In the genomic region with DNA sequence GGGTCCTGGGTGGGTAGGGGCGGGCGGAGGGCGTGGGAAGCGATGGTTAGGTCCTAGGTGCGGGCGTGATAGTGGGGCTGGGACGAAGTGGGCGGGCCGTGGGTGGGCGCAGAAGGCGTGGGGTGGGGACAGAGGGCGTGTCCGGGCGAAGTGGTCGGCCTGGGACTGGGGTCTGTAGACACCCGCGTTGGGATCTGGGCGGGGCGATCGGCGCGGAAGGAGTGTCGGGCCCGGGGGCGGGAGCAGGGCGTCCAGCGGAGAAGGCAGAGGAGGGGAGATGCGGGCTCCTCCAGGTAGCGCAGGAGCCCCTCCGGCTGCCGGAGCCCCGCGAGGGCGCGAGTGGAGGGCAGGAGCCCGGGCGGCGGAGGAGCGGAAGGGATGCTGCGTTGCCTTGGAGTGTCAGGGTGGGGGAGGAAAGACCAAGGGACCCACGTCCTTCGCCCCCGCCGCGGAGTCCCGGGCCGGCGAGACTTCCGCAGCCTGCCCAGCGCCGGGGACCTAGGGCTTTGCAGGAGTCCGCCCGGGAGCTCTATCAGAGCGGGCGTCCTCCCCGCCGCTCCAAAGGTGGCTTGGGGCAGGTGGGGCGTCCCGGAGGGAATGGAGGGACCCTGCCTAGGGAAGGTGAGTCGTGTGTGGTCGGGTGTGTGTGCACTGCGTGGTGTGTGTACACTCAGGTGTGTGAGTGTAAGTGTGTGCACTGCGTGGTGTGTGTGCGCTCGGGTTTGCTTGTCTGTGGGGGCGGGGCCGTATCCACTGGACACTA, we compare ENCODE assay signal across 8 cellular contexts. TPM values are rescaled to one million over a fixed set of nuclear protein-coding genes. Genes with fewer than 3 reads are reported as not detected.
DNase-seq lines count a peak whose midpoint lies in the region; ATAC-seq and TF ChIP-seq lines count a peak whose summit lies in the region.

No MANE protein-coding gene starts in this region.

- no peaks in the 10 kb centered on the region for H3K79me1 ChIP-seq in mesendoderm (ENCODE audit: low read length)

- peak overlapping the region; percentile 34 to 62 for H3K9ac ChIP-seq in colonic mucosa (ENCODE audit: low read depth in 2 of 2, low read length in 2 of 2)
- H3K9ac ChIP-seq in mesendoderm (ENCODE audit: low read length), result peak overlapping the region; percentile 51

- TF ChIP-seq CTCF in colonic mucosa (IDR thresholded peaks at IDR 0.05), result no peak
- TF ChIP-seq CTCF in thoracic aorta (IDR thresholded peaks at IDR 0.05), result no peak

- peak; percentile 65 for ATAC-seq in GM21717 (IDR thresholded peaks at IDR 0.05; ENCODE audit: unreplicated experiment)
- ATAC-seq in thoracic aorta (ENCODE audit: insufficient number of reproducible peaks, low FRiP score, low read depth), result peak; percentile 17

- intact Hi-C loops in colonic mucosa (cut with DNase I), result no loop called here

- no peak overlapping the region for H3K18ac ChIP-seq in mesendoderm (ENCODE audit: low read length)

- no peak overlapping the region for H3K4ac ChIP-seq in mesendoderm (ENCODE audit: low read depth, low read length)

- H2AK5ac ChIP-seq in mesendoderm (ENCODE audit: low read length), result no peak overlapping the region

- H4K8ac ChIP-seq in mesendoderm (ENCODE audit: low read depth, low read length), result no peak overlapping the region

- no peak overlapping the region for H3K27ac ChIP-seq in SJSA1
- peak overlapping the region; percentile 5 for H3K27ac ChIP-seq in colonic mucosa
- no peak overlapping the region for H3K27ac ChIP-seq in mesendoderm (ENCODE audit: low read depth, low read length)
- peak overlapping the region; percentile 59 to 62 for H3K27ac ChIP-seq in thoracic aorta

- no peak overlapping the region for H2BK15ac ChIP-seq in mesendoderm (replicated peaks; ENCODE audit: low read depth)

- H3K4me3 ChIP-seq in SJSA1 (peak overlapping the region; percentile 64), colonic mucosa (peak overlapping the region; percentile 49), mesendoderm (ENCODE audit: low read length) (peak overlapping the region; percentile 43), thoracic aorta (peak overlapping the region; percentile 93)

- WGBS in mesendoderm (ENCODE audit: extremely low coverage, insufficient coverage, low lambda C conversion rate), result no CpG with 5 or more reads among the region's 67 CpGs

- no peaks in the 10 kb centered on the region for H3K36me3 ChIP-seq in SJSA1
- H3K36me3 ChIP-seq in colonic mucosa, result no peaks in the 10 kb centered on the region
- H3K36me3 ChIP-seq in mesendoderm (ENCODE audit: control insufficient read depth, insufficient read depth, low read length), result no peaks in the 10 kb centered on the region
- H3K36me3 ChIP-seq in thoracic aorta, result no peaks in the 10 kb centered on the region

- H4K5ac ChIP-seq in mesendoderm (ENCODE audit: low read length), result no peak overlapping the region

- H3K9me3 ChIP-seq in SJSA1 (replicated peaks) (no peaks in the 10 kb centered on the region), colonic mucosa (no peaks in the 10 kb centered on the region), thoracic aorta (no peaks in the 10 kb centered on the region)

- H2BK5ac ChIP-seq in mesendoderm (ENCODE audit: low read length), result no peak overlapping the region

- H2BK120ac ChIP-seq in mesendoderm (ENCODE audit: low read depth, low read length), result no peak overlapping the region

- H3K56ac ChIP-seq in mesendoderm (ENCODE audit: low read length), result peak overlapping the region; percentile 76

- H3K4me1 ChIP-seq in SJSA1 (replicated peaks), result peaks cover 28% of the 10 kb centered on the region
- H3K4me1 ChIP-seq in colonic mucosa, result peaks cover 11% of the 10 kb centered on the region
- no peaks in the 10 kb centered on the region for H3K4me1 ChIP-seq in mesendoderm (ENCODE audit: control insufficient read depth, low read depth, low read length)
- peaks cover 12 to 23% of the 10 kb centered on the region in 2 donors for H3K4me1 ChIP-seq in thoracic aorta (ENCODE audit: control insufficient read depth in 1 of 2, low read depth in 2 of 2)

- peak; percentile 97 for DNase-seq in NCI-H82 (lab: John Stamatoyannopoulos, UW)
- no peak for DNase-seq in NCI-H82 treated with DMSO at 0.1 percent for 48 hours (lab: John Stamatoyannopoulos, UW; ENCODE audit: unreplicated experiment)
- peak; percentile 85 for DNase-seq in HuH-7 (ENCODE audit: low spot score)
- peak; percentile 67 to 80 for DNase-seq in SJSA1 (ENCODE audit: low read depth in 1 of 2, low spot score in 2 of 2)
- DNase-seq in colonic mucosa, result peak; percentile 88
- peak; percentile 88 for DNase-seq in mesendoderm
- DNase-seq in thoracic aorta (ENCODE audit: low spot score), result no peak

- peak overlapping the region; percentile 20 for H3K23ac ChIP-seq in mesendoderm (ENCODE audit: low read length)

- H3K4me2 ChIP-seq in mesendoderm (ENCODE audit: low read length), result peak overlapping the region; percentile 80

- H3K79me2 ChIP-seq in mesendoderm (ENCODE audit: control insufficient read depth, insufficient read depth, low read length), result no peaks in the 10 kb centered on the region

- H3K27me3 ChIP-seq in SJSA1 (replicated peaks) (no peaks in the 10 kb centered on the region), colonic mucosa (peaks cover 8% of the 10 kb centered on the region), mesendoderm (ENCODE audit: insufficient read depth, low read length, poor library complexity) (no peaks in the 10 kb centered on the region), thoracic aorta (replicated peaks; ENCODE audit: insufficient read depth) (no peaks in the 10 kb centered on the region)

RNA-seq across cellular contexts. Expression of a gene that starts 27.0 kb away (rescaled TPM):
- not detected in 2 replicates for total RNA-seq in SJSA1 (2014; rRNA removed; shearing (Covaris generic))
- total RNA-seq in colonic mucosa (not detected), thoracic aorta (not detected)
- polyA plus RNA-seq in mesendoderm (2013, experiment 1 of 2), result not detected
- polyA plus RNA-seq in mesendoderm (2013, experiment 2 of 2), result not detected

RNA-seq across cellular contexts. Expression of a gene that starts 53.2 kb away (rescaled TPM):
- total RNA-seq in SJSA1 (2014; rRNA removed; shearing (Covaris generic)), result 43.3 and 51.2 TPM in 2 replicates
- total RNA-seq in colonic mucosa (10 to 100 TPM; 19.0 to 28.0 TPM), thoracic aorta (10 to 100 TPM; 26.3 to 42.4 TPM)
- polyA plus RNA-seq in mesendoderm (2013, experiment 1 of 2), result 20.3 TPM
- 20.4 TPM for polyA plus RNA-seq in mesendoderm (2013, experiment 2 of 2)

RNA-seq across cellular contexts. Expression of a gene that starts 53.4 kb away (rescaled TPM):
- 25.0 and 28.8 TPM in 2 replicates for total RNA-seq in SJSA1 (2014; rRNA removed; shearing (Covaris generic))
- total RNA-seq in colonic mucosa (10 to 100 TPM in 1 of 2 donors, 1 to 10 TPM in 1; 9.0 to 16.0 TPM), thoracic aorta (10 to 100 TPM; 19.4 to 24.2 TPM)
- polyA plus RNA-seq in mesendoderm (2013, experiment 1 of 2), result 10.8 TPM
- polyA plus RNA-seq in mesendoderm (2013, experiment 2 of 2), result 10.8 TPM

Comparison
In these comparisons a context has a peak if more than half of its experiments do, and no peak if none do; other contexts are left out.
1. DNase-seq: peak in NCI-H82 (single experiment), HuH-7 (single experiment), SJSA1 (2 of 2), colonic mucosa (single experiment) and mesendoderm (single experiment); none in NCI-H82 treated with DMSO at 0.1 percent for 48 hours (single experiment) and thoracic aorta (single experiment).
2. H3K27ac ChIP-seq: peak in colonic mucosa (single experiment) and thoracic aorta (2 of 2); none in SJSA1 (single experiment) and mesendoderm (single experiment).
3. H3K4me3 ChIP-seq: peak in every context shown above with its lines; median percentile 93 in thoracic aorta; 64 in SJSA1; 49 in colonic mucosa; 43 in mesendoderm.